Comparison of ENCODE assay signal across 1 cellular context in the genomic region with DNA sequence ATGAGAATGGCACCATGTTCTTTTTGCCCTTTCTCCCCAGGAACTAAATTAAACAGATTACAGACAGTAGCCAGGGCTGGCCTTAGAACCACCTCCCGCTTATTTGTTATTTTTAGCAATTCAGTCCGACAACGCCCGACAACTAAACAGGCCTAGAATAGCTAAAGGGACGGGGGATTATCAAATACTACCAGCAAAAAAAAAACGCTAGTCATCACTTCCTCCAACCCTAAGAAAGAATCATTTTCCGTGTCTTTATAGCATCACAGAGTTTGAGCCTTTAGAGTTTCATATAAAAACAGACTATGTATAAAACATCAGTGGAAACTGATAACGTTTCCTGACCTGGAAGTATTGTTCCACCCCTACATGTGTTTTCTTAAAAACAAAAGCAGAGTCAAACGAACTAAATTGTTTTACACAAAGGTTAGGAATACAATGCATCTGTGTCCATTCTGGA.
TF ChIP-seq lines count a peak whose summit lies in the region.

No MANE protein-coding gene starts in this region.

TF ChIP-seq in HEK293, 187 proteins besides CTCF, POLR2A, EP300 and RAD21 (continued from another document):
- TF ChIP-seq ZBTB20 (tag by site-specific recombination; IDR thresholded peaks at IDR 0.05) (peak; percentile 76), KLF1 (tag by site-specific recombination; IDR thresholded peaks at IDR 0.05) (peak; percentile 71)
